Comparison of ENCODE assay signal across 16 cellular contexts in genomic region chr20:4289875-4290274, GRCh38. TPM values are rescaled to one million over a fixed set of nuclear protein-coding genes. Genes with fewer than 3 reads are reported as not detected.
DNase-seq lines count a peak whose midpoint lies in the region; ATAC-seq, FAIRE-seq and TF ChIP-seq lines count a peak whose summit lies in the region.
"Had no signal": no experiment of that assay in that cellular context is flagged by ENCODE, and none has a peak within 500 bp of the region (broad histone marks: within the 10 kb centered on the region; RNA-seq: fewer than 3 reads in every experiment).

No MANE protein-coding gene starts in this region.

- H3K36me3 ChIP-seq in OCI-LY1 (ENCODE audit: insufficient read depth, low read length) = no peaks in the 10 kb centered on the region
- H3K36me3 ChIP-seq: WERI-Rb-1 had no signal

- no peaks in the 10 kb centered on the region; the same call in 1 of the 2 replicates for H3K27me3 Mint-ChIP-seq in WTC11 (ENCODE audit: low read depth)

- no peak overlapping the region for H3K4me3 Mint-ChIP-seq in WTC11

- FAIRE-seq in H54 (lab: Jason Lieb, UNC) = no peak
- FAIRE-seq: astrocyte had no signal

- no peaks in the 10 kb centered on the region for H4K20me1 ChIP-seq in OCI-LY1 (ENCODE audit: insufficient read depth, low read length)

- no peak overlapping the region for H3K9ac ChIP-seq in OCI-LY1 (ENCODE audit: low read length)

- H3K9me3 Mint-ChIP-seq in WTC11 = peaks cover 36% of the 10 kb centered on the region

- no peak overlapping the region for H3K4me2 ChIP-seq in OCI-LY1 (ENCODE audit: low read length)

- H3K4me1 ChIP-seq in OCI-LY1 (ENCODE audit: insufficient read depth, low read length, severe bottlenecking) = no peaks in the 10 kb centered on the region
- H3K4me1 ChIP-seq: psoas muscle had no signal

- ATAC-seq in HG03469 (IDR thresholded peaks at IDR 0.05; ENCODE audit: unreplicated experiment) (no peak), WTC11 (no peak; the same call in 1 of the 2 replicates), HG03280 (IDR thresholded peaks at IDR 0.05; ENCODE audit: unreplicated experiment) (no peak)
- ATAC-seq: psoas muscle had no signal

- peak; percentile 60 for TF ChIP-seq CTCF in OCI-LY1 (IDR thresholded peaks at IDR 0.05; ENCODE audit: low read length)
- TF ChIP-seq CTCF in epithelial cell of proximal tubule (conservative IDR thresholded peaks at IDR 0.05; ENCODE audit: low read depth, low read length) = peak; percentile 23
- no peak for TF ChIP-seq CTCF in WTC11 (IDR thresholded peaks at IDR 0.05)

- no peak for TF ChIP-seq POLR2A in H54 (IDR thresholded peaks at IDR 0.05; ENCODE audit: low read depth, low read length)

- no peaks in the 10 kb centered on the region for H3K79me2 ChIP-seq in OCI-LY1 (ENCODE audit: insufficient read depth, low read length)

- H3K9me2 ChIP-seq in OCI-LY1 (ENCODE audit: low read depth, low read length) = no peaks in the 10 kb centered on the region

- no peak overlapping the region for H3K27ac Mint-ChIP-seq in WTC11
- H3K27ac Mint-ChIP-seq: CD4-positive, alpha-beta memory T cell had no signal

- H3K4me3 ChIP-seq in OCI-LY1 (ENCODE audit: low read depth, low read length, poor library complexity, severe bottlenecking) = no peak overlapping the region
- no peak overlapping the region for H3K4me3 ChIP-seq in epithelial cell of proximal tubule (ENCODE audit: low read depth, low read length)
- H3K4me3 ChIP-seq: psoas muscle had no signal

- no peaks in the 10 kb centered on the region for H3F3A ChIP-seq in OCI-LY1 (ENCODE audit: insufficient read depth, low read length)

- DNase-seq in DMS53 treated with DMSO at 0.1 percent for 48 hours (lab: John Stamatoyannopoulos, UW; ENCODE audit: unreplicated experiment) (peak; percentile 7), H54 (ENCODE audit: insufficient read length, low spot score) (peak; percentile 28), epithelial cell of proximal tubule (ENCODE audit: low read depth) (no peak), WTC11 (ENCODE audit: low spot score) (no peak)
- no peak for DNase-seq in activated CD8-positive, alpha-beta memory T cell treated with anti-CD3 and anti-CD28 coated beads, Interleukin-2, amount 50 U/mL, for 4 hours
- DNase-seq: activated gamma-delta T cell; CD4-positive, alpha-beta memory T cell; GF-D8; NCI-H1105 treated with DMSO at 0.1 percent for 48 hours; OCI-M1; psoas muscle; WERI-Rb-1 had no signal

- CTCF ChIA-PET in WTC11 (lab: Charles Lee) = interaction anchor here (0.5 to 0.9 kb wide), 3 partner anchors 10 to 78 kb away, joined by 3 read pairs; no protein-coding TSS in a partner anchor

- no peaks in the 10 kb centered on the region for H3K9me3 ChIP-seq in OCI-LY1 (ENCODE audit: low read length)
- H3K9me3 ChIP-seq: psoas muscle had no signal

- H3K36me3 Mint-ChIP-seq in WTC11 = peaks cover 23% of the 10 kb centered on the region
- H3K36me3 Mint-ChIP-seq: CD4-positive, alpha-beta memory T cell had no signal

- no peaks in the 10 kb centered on the region for H3K27me3 ChIP-seq in OCI-LY1 (ENCODE audit: insufficient read depth, low read length)

- H3K4me1 Mint-ChIP-seq in WTC11 = no peaks in the 10 kb centered on the region
- H3K4me1 Mint-ChIP-seq: CD4-positive, alpha-beta memory T cell had no signal

- no peak overlapping the region for H2AFZ ChIP-seq in OCI-LY1 (ENCODE audit: low read length)

- H3K27ac ChIP-seq in OCI-LY1 (ENCODE audit: low read depth, low read length, poor library complexity, severe bottlenecking) = no peak overlapping the region
- H3K27ac ChIP-seq: psoas muscle, WERI-Rb-1 had no signal

- POLR2A ChIA-PET in WTC11 (lab: Charles Lee) = no interaction called here

TF ChIP-seq in WTC11, 78 proteins besides CTCF, POLR2A, EP300 and RAD21:
- TF ChIP-seq CBFB (CRISPR knock-in tag; IDR thresholded peaks at IDR 0.05; ENCODE audit: low read depth) (no peak), RORB (CRISPR knock-in tag; IDR thresholded peaks at IDR 0.05) (no peak), USF2 (CRISPR knock-in tag; IDR thresholded peaks at IDR 0.05) (no peak), ATF1 (CRISPR knock-in tag; IDR thresholded peaks at IDR 0.05) (no peak)
- TF ChIP-seq, protein P1, sequence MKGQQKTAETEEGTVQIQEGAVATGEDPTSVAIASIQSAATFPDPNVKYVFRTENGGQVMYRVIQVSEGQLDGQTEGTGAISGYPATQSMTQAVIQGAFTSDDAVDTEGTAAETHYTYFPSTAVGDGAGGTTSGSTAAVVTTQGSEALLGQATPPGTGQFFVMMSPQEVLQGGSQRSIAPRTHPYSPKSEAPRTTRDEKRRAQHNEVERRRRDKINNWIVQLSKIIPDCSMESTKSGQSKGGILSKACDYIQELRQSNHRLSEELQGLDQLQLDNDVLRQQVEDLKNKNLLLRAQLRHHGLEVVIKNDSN (CRISPR knock-in tag; IDR thresholded peaks at IDR 0.05) = no peak
- TF ChIP-seq, protein P2, sequence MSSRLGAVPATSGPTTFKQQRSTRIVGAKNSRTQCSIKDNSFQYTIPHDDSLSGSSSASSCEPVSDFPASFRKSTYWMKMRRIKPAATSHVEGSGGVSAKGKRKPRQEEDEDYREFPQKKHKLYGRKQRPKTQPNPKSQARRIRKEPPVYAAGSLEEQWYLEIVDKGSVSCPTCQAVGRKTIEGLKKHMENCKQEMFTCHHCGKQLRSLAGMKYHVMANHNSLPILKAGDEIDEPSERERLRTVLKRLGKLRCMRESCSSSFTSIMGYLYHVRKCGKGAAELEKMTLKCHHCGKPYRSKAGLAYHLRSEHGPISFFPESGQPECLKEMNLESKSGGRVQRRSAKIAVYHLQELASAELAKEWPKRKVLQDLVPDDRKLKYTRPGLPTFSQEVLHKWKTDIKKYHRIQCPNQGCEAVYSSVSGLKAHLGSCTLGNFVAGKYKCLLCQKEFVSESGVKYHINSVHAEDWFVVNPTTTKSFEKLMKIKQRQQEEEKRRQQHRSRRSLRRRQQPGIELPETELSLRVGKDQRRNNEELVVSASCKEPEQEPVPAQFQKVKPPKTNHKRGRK (CRISPR knock-in tag; IDR thresholded peaks at IDR 0.05; ENCODE audit: borderline replicate concordance) = no peak

RNA-seq across cellular contexts. Expression of gene ADRA1D, which starts 40.8 kb away (rescaled TPM):
- total RNA-seq in epithelial cell of proximal tubule = 0.07 and 0.69 TPM in 2 replicates
- 0.41 to 0.57 TPM (median 0.48 TPM) in 3 replicates for total RNA-seq in WTC11 (2021)
- total RNA-seq: astrocyte; CD4-positive, alpha-beta memory T cell had no signal

Comparison
In these comparisons a context has a peak if more than half of its experiments do, and no peak if none do; other contexts are left out.
1. DNase-seq: peak in DMS53 treated with DMSO at 0.1 percent for 48 hours (single experiment) and H54 (single experiment); none in epithelial cell of proximal tubule (single experiment), activated CD8-positive, alpha-beta memory T cell treated with anti-CD3 and anti-CD28 coated beads, Interleukin-2, amount 50 U/mL, for 4 hours (single experiment) and WTC11 (single experiment).